In the genomic region with DNA sequence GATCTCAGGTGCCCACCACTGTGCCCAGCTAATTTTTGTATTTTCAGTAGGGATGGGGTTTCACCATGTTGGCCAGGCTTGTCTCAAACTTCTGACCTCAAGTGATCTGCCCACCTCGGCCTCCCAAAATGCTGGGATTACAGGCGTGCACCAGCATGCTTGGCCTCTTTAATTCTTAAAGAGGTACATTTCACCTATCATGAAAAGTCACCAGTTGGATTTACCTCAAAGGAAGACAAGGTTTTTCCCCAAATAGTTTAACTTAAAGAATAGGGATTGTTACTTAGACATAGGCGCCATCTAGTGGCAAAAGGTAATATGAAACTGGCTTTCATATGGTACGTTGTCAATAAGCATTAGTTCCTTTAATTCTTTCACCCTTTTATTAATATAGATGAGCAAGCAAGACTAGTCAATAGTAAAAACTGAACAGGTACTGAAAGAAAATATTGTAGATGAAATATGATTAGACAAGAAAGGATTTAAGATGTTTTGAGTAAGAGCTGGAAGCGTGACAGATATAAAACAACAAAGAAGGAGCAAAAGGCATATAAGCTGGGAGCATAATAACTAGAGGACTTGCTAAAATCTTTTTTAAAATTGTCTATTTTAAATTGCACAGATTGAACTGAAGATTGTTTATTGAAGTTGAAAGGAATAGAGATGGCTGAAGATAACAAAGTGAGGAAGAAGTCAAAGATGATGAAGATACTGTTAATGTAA, we compare ENCODE assay signal across 7 cellular contexts. TPM values are rescaled to one million over a fixed set of nuclear protein-coding genes. Genes with fewer than 3 reads are reported as not detected.
DNase-seq lines count a peak whose midpoint lies in the region; ATAC-seq and TF ChIP-seq lines count a peak whose summit lies in the region.

No MANE protein-coding gene starts in this region.

- TF ChIP-seq CTCF in DOHH2 (IDR thresholded peaks at IDR 0.05; ENCODE audit: low read depth, low read length, poor library complexity, severe bottlenecking) (peak; percentile 77), astrocyte of the spinal cord (IDR thresholded peaks at IDR 0.05; ENCODE audit: low read depth, low read length) (peak; percentile 58), upper lobe of right lung (IDR thresholded peaks at IDR 0.05) (peak; percentile 81)

- H3K27ac ChIP-seq in DOHH2 (ENCODE audit: low read depth, low read length) (no peak overlapping the region), upper lobe of right lung (no peak overlapping the region)

- H3K4me1 ChIP-seq in DOHH2 (ENCODE audit: control insufficient read depth, low read length), result peaks cover 10% of the 10 kb centered on the region
- H3K4me1 ChIP-seq in upper lobe of right lung, result no peaks in the 10 kb centered on the region

- H3K4me2 ChIP-seq in DOHH2 (ENCODE audit: low read length), result no peak overlapping the region

- H3K4me3 ChIP-seq in DOHH2 (ENCODE audit: low read length) (no peak overlapping the region), astrocyte of the spinal cord (ENCODE audit: low read depth, low read length) (no peak overlapping the region), upper lobe of right lung (no peak overlapping the region)

- no peaks in the 10 kb centered on the region for H3K9me3 ChIP-seq in DOHH2 (ENCODE audit: control insufficient read depth, insufficient read depth, low read length)
- no peaks in the 10 kb centered on the region for H3K9me3 ChIP-seq in upper lobe of right lung

- H3F3A ChIP-seq in DOHH2 (ENCODE audit: control insufficient read depth, insufficient read depth), result no peaks in the 10 kb centered on the region; the same call in 1 of the 2 replicates

- DNase-seq in GM19240 (ENCODE audit: insufficient read length, low spot score), result peak; percentile 1
- peak; percentile 59 for DNase-seq in NCI-H460 (ENCODE audit: extremely low read depth, low read depth)
- peak; percentile 76 for DNase-seq in astrocyte of the spinal cord (ENCODE audit: low read depth, low spot score)
- DNase-seq in left colon, result no peak
- no peak for DNase-seq in upper lobe of right lung

- H3K36me3 ChIP-seq in DOHH2 (ENCODE audit: control insufficient read depth, low read length) (no peaks in the 10 kb centered on the region), upper lobe of right lung (no peaks in the 10 kb centered on the region)

- no peaks in the 10 kb centered on the region for H3K9me2 ChIP-seq in DOHH2 (replicated peaks; ENCODE audit: control insufficient read depth, low read length)

- no peaks in the 10 kb centered on the region for H3K79me2 ChIP-seq in DOHH2 (ENCODE audit: control insufficient read depth, low read length)

- intact Hi-C loops in left colon (cut with DNase I, micrococcal nuclease) (loop anchor here in 1 of 2 donors (5.0 kb wide), 1 partner anchor 51 kb away; no protein-coding TSS in a partner anchor), upper lobe of right lung (cut with DNase I) (no loop called here)

- H4K20me1 ChIP-seq in DOHH2 (ENCODE audit: control insufficient read depth, insufficient read depth, low read depth, low read length), result no peaks in the 10 kb centered on the region

- in situ Hi-C loops in astrocyte of the spinal cord (cut with HindIII; ENCODE audit: low sequenced_read_pairs), result no loop called here

- ATAC-seq in HG03442 (IDR thresholded peaks at IDR 0.05; ENCODE audit: unreplicated experiment) (peak; percentile 82), left colon (peak; percentile 36), upper lobe of right lung (peak; percentile 62)

- no peaks in the 10 kb centered on the region for H3K27me3 ChIP-seq in DOHH2 (ENCODE audit: control insufficient read depth, low read length)
- no peaks in the 10 kb centered on the region for H3K27me3 ChIP-seq in upper lobe of right lung

RNA-seq across cellular contexts. Expression of a gene that starts 35.0 kb away (rescaled TPM):
- 206 and 211 TPM in 2 replicates for total RNA-seq in NCI-H460 (2014; rRNA removed; shearing (Covaris generic))
- 145 and 159 TPM in 2 replicates for polyA plus RNA-seq in NCI-H460 (2014; cell fraction: nucleus; rRNA removed)
- total RNA-seq in left colon (10 to 100 TPM; 27.2 to 34.5 TPM), upper lobe of right lung (33.0 TPM)

Comparison
In these comparisons a context has a peak if more than half of its experiments do, and no peak if none do; other contexts are left out.
1. DNase-seq: peak in GM19240 (single experiment), NCI-H460 (single experiment) and astrocyte of the spinal cord (single experiment); none in left colon (0 of 2) and upper lobe of right lung (single experiment).
2. Peak in every context shown above with its lines, with median percentiles within 50 percentile points of each other: CTCF ChIP-seq and ATAC-seq.